ENCODE assay signal across 1 cellular context in genomic region chr2:226888378-226888915, GRCh38.
TF ChIP-seq lines count a peak whose summit lies in the region.

No MANE protein-coding gene starts in this region.

TF ChIP-seq in IMR-90, 13 proteins besides CTCF, POLR2A, EP300 and RAD21 (continued from another document):
- TF ChIP-seq ELK1 (IDR thresholded peaks at IDR 0.05; ENCODE audit: borderline replicate concordance, low read depth, low read length) (no peak), USF2 (IDR thresholded peaks at IDR 0.05; ENCODE audit: low read depth, low read length) (no peak)
